ENCODE assay signal across 9 cellular contexts in the genomic region with DNA sequence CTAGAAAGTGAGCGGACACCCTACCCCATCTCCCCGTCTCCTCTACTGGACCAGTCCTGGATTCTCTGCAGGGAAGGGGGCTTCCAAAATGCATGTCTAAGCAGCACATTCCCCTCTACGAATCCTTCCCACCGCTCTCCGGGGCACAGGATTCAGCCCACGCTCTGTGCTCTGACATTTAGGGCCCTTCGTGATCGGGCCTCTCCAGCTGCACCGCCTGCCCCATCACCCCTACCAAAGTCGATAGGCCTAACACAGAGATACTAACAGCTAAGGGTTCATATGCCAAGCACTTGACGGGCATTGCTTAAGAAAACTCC. TPM values are rescaled to one million over a fixed set of nuclear protein-coding genes. Genes with fewer than 3 reads are reported as not detected.
A peak's percentile ranks its signal among the peaks of the same experiment; 100 is the strongest.
DNase-seq lines count a peak whose midpoint lies in the region; ATAC-seq, FAIRE-seq and TF ChIP-seq lines count a peak whose summit lies in the region.
"Had no signal": no experiment of that assay in that cellular context is flagged by ENCODE, and none has a peak within 500 bp of the region (broad histone marks: within the 10 kb centered on the region; RNA-seq: fewer than 3 reads in every experiment).

No MANE protein-coding gene starts in this region.

- H3K4me1 ChIP-seq in keratinocyte (ENCODE audit: control insufficient read depth, extremely low read depth, insufficient read depth, low read length) = peaks cover 8% of the 10 kb centered on the region
- peaks cover 27% of the 10 kb centered on the region for H3K4me1 ChIP-seq in stomach smooth muscle (ENCODE audit: control insufficient read depth, insufficient read depth, low read length)

- ATAC-seq in GM21381 (IDR thresholded peaks at IDR 0.05; ENCODE audit: unreplicated experiment) = no peak
- ATAC-seq: Panc1 had no signal

- H3K9me3 Mint-ChIP-seq in activated T-cell treated with anti-CD3 and anti-CD28 coated beads, Interleukin-2, amount 50 U/mL, for 24 hours = no peaks in the 10 kb centered on the region

- TF ChIP-seq CTCF in astrocyte of the spinal cord (IDR thresholded peaks at IDR 0.05; ENCODE audit: low read depth, low read length) (no peak), keratinocyte (optimal IDR thresholded peaks at IDR 0.05 in 1 of 3, IDR thresholded peaks at IDR 0.05 in 1 of 3, conservative IDR thresholded peaks at IDR 0.05 in 1 of 3; ENCODE audit: extremely low read depth in 1 of 3, insufficient read depth in 2 of 3, low read length in 3 of 3) (no peak)

- dilution Hi-C loops in keratinocyte (cut with MboI; ENCODE audit: extremely low pct_ligation_motif_present, low sequenced_read_pairs) = no loop called here

- peaks cover under 1% of the 10 kb centered on the region for H3K79me2 ChIP-seq in keratinocyte (ENCODE audit: control insufficient read depth, insufficient read depth, low read length)

- peaks cover 28% of the 10 kb centered on the region for H3K4me1 Mint-ChIP-seq in activated T-cell treated with anti-CD3 and anti-CD28 coated beads, Interleukin-2, amount 50 U/mL, for 24 hours (ENCODE audit: low read depth)

- H3K36me3 ChIP-seq in keratinocyte (ENCODE audit: control insufficient read depth in 2 of 2, extremely low read depth in 1 of 2, insufficient read depth in 2 of 2, low read length in 2 of 2) (no peaks in the 10 kb centered on the region), stomach smooth muscle (ENCODE audit: control insufficient read depth in 2 of 2, insufficient read depth in 2 of 2, low read length in 2 of 2) (peaks cover 3 to 26% of the 10 kb centered on the region in 2 donors)

- in situ Hi-C loops in astrocyte of the spinal cord (cut with HindIII; ENCODE audit: low sequenced_read_pairs) = no loop called here

- H3K27me3 Mint-ChIP-seq in activated T-cell treated with anti-CD3 and anti-CD28 coated beads, Interleukin-2, amount 50 U/mL, for 24 hours = no peaks in the 10 kb centered on the region

- H3K9me3 ChIP-seq in keratinocyte (ENCODE audit: control insufficient read depth, low read depth, low read length) = no peaks in the 10 kb centered on the region
- H3K9me3 ChIP-seq in stomach smooth muscle (ENCODE audit: control insufficient read depth in 2 of 2, low read length in 2 of 2) = no peaks in the 10 kb centered on the region

- H3K4me3 Mint-ChIP-seq in activated T-cell treated with anti-CD3 and anti-CD28 coated beads, Interleukin-2, amount 50 U/mL, for 24 hours = peak overlapping the region; percentile 77

- H3K27ac ChIP-seq in keratinocyte (ENCODE audit: control insufficient read depth, insufficient read depth, low read length) (no peak overlapping the region), stomach smooth muscle (ENCODE audit: low read length) (peak overlapping the region; percentile 84)

- no peaks in the 10 kb centered on the region for H4K20me1 ChIP-seq in keratinocyte (ENCODE audit: control insufficient read depth, extremely low read depth, insufficient read depth, low read length)

- no peak for DNase-seq in activated T-cell treated with anti-CD3 and anti-CD28 coated beads, Interleukin-2, amount 50 U/mL, for 24 hours
- DNase-seq in activated T-cell treated with anti-CD3 and anti-CD28 coated beads, Interleukin-2, amount 50 U/mL, for 1 hour = no peak
- DNase-seq in astrocyte of the spinal cord (ENCODE audit: low read depth, low spot score) (no peak), keratinocyte (ENCODE audit: low read depth, low spot score) (no peak), NCI-H1930 (lab: John Stamatoyannopoulos, UW) (no peak), SHP77 treated with DMSO at 0.1 percent for 48 hours (lab: John Stamatoyannopoulos, UW) (no peak)

- peak overlapping the region; percentile 90 for H2AFZ ChIP-seq in keratinocyte (ENCODE audit: control insufficient read depth, low read length)

- H3K27me3 ChIP-seq in keratinocyte (ENCODE audit: control insufficient read depth, extremely low read depth, insufficient read depth, low read length) = no peaks in the 10 kb centered on the region
- H3K27me3 ChIP-seq in stomach smooth muscle (ENCODE audit: control insufficient read depth in 1 of 2, insufficient read depth in 2 of 2, low read length in 2 of 2) = no peaks in the 10 kb centered on the region

- H3K9ac ChIP-seq in keratinocyte (ENCODE audit: control insufficient read depth, extremely low read depth, insufficient read depth, low read length) (peak overlapping the region; percentile 71), stomach smooth muscle (ENCODE audit: low read length in 2 of 2) (peak overlapping the region; percentile 84 to 89)

- peak overlapping the region; percentile 57 for H3K4me3 ChIP-seq in astrocyte of the spinal cord (ENCODE audit: low read depth, low read length)
- H3K4me3 ChIP-seq in keratinocyte (ENCODE audit: control insufficient read depth in 2 of 3, extremely low read depth in 1 of 3, insufficient read depth in 2 of 3, low read depth in 1 of 3, low read length in 3 of 3) = peak overlapping the region in 2 of 3 experiments; percentile 63 to 69
- H3K4me3 ChIP-seq in stomach smooth muscle (ENCODE audit: low read length in 2 of 2) = peak overlapping the region; percentile 70 to 85

- peak overlapping the region; percentile 85 for H3K4me2 ChIP-seq in keratinocyte (ENCODE audit: control insufficient read depth, extremely low read depth, insufficient read depth, low read depth, low read length)

- no peaks in the 10 kb centered on the region for H3K9me1 ChIP-seq in keratinocyte (ENCODE audit: control insufficient read depth, extremely low read depth, insufficient read depth, low read length)

- peaks cover 44% of the 10 kb centered on the region for H3K36me3 Mint-ChIP-seq in activated T-cell treated with anti-CD3 and anti-CD28 coated beads, Interleukin-2, amount 50 U/mL, for 24 hours (ENCODE audit: low read depth)

- no peak for FAIRE-seq in keratinocyte (lab: Jason Lieb, UNC)

- H3K27ac Mint-ChIP-seq in activated T-cell treated with anti-CD3 and anti-CD28 coated beads, Interleukin-2, amount 50 U/mL, for 24 hours = peak overlapping the region; percentile 72

RNA-seq across cellular contexts. Expression of a gene that starts 1.2 kb away (rescaled TPM):
- polyA plus RNA-seq in keratinocyte = 0.70 to 2.4 TPM (median 1.6 TPM) in 3 replicates
- polyA plus RNA-seq in keratinocyte (2011; ENCODE audit: low read depth) = 1.0 TPM
- polyA plus RNA-seq in keratinocyte (2011; cell fraction: cytosol; rRNA removed) = 0.66 and 0.72 TPM in 2 replicates
- 2.4 and 3.8 TPM in 2 replicates for polyA plus RNA-seq in keratinocyte (2011; cell fraction: nucleus; rRNA removed)
- polyA plus RNA-seq in keratinocyte (2012; ENCODE audit: low replicate concordance) = 1.4 and 2.2 TPM in 2 replicates
- 1.5 to 3.0 TPM (median 2.1 TPM) in 3 replicates for polyA minus RNA-seq in keratinocyte
- polyA minus RNA-seq in keratinocyte (2011; cell fraction: cytosol; rRNA and poly(A)+ RNA removed) = 3.1 TPM
- polyA minus RNA-seq in keratinocyte (2011; cell fraction: nucleus; rRNA and poly(A)+ RNA removed) = 1.3 and 2.9 TPM in 2 replicates

RNA-seq across cellular contexts. Expression of a gene that starts 5.0 kb away (rescaled TPM):
- polyA plus RNA-seq in keratinocyte = 100 to 128 TPM (median 112 TPM) in 3 replicates
- 29.3 TPM for polyA plus RNA-seq in keratinocyte (2011; ENCODE audit: low read depth)
- 125 and 133 TPM in 2 replicates for polyA plus RNA-seq in keratinocyte (2011; cell fraction: cytosol; rRNA removed)
- polyA plus RNA-seq in keratinocyte (2011; cell fraction: nucleus; rRNA removed) = 66.7 and 77.1 TPM in 2 replicates
- polyA plus RNA-seq in keratinocyte (2012; ENCODE audit: low replicate concordance) = 59.4 and 78.0 TPM in 2 replicates
- polyA minus RNA-seq in keratinocyte = 116 to 204 TPM (median 141 TPM) in 3 replicates
- 122 TPM for polyA minus RNA-seq in keratinocyte (2011; cell fraction: cytosol; rRNA and poly(A)+ RNA removed)
- polyA minus RNA-seq in keratinocyte (2011; cell fraction: nucleus; rRNA and poly(A)+ RNA removed) = 29.3 and 42.0 TPM in 2 replicates

RNA-seq across cellular contexts. Expression of a gene that starts 21.9 kb away (rescaled TPM):
- 73.3 to 101 TPM (median 96.7 TPM) in 3 replicates for polyA plus RNA-seq in keratinocyte
- 52.9 TPM for polyA plus RNA-seq in keratinocyte (2011; ENCODE audit: low read depth)
- polyA plus RNA-seq in keratinocyte (2011; cell fraction: cytosol; rRNA removed) = 73.0 and 88.7 TPM in 2 replicates
- polyA plus RNA-seq in keratinocyte (2011; cell fraction: nucleus; rRNA removed) = 80.9 and 89.6 TPM in 2 replicates
- 62.2 and 82.2 TPM in 2 replicates for polyA plus RNA-seq in keratinocyte (2012; ENCODE audit: low replicate concordance)
- 17.5 to 26.1 TPM (median 22.9 TPM) in 3 replicates for polyA minus RNA-seq in keratinocyte
- polyA minus RNA-seq in keratinocyte (2011; cell fraction: cytosol; rRNA and poly(A)+ RNA removed) = 71.7 TPM
- 20.8 and 25.3 TPM in 2 replicates for polyA minus RNA-seq in keratinocyte (2011; cell fraction: nucleus; rRNA and poly(A)+ RNA removed)

RNA-seq across cellular contexts. Expression of a gene that starts 22.0 kb away (rescaled TPM):
- polyA plus RNA-seq in keratinocyte = 74.6 to 91.4 TPM (median 87.9 TPM) in 3 replicates
- 5.6 TPM for polyA plus RNA-seq in keratinocyte (2011; ENCODE audit: low read depth)
- 79.7 and 125 TPM in 2 replicates for polyA plus RNA-seq in keratinocyte (2011; cell fraction: cytosol; rRNA removed)
- polyA plus RNA-seq in keratinocyte (2011; cell fraction: nucleus; rRNA removed) = 25.9 and 37.5 TPM in 2 replicates
- polyA plus RNA-seq in keratinocyte (2012; ENCODE audit: low replicate concordance) = 113 and 117 TPM in 2 replicates
- polyA minus RNA-seq in keratinocyte = 41.8 to 68.1 TPM (median 53.4 TPM) in 3 replicates
- polyA minus RNA-seq in keratinocyte (2011; cell fraction: cytosol; rRNA and poly(A)+ RNA removed) = 113 TPM
- 14.7 and 17.1 TPM in 2 replicates for polyA minus RNA-seq in keratinocyte (2011; cell fraction: nucleus; rRNA and poly(A)+ RNA removed)

RNA-seq across cellular contexts. Expression of a gene that starts 49.8 kb away (rescaled TPM):
- polyA plus RNA-seq in keratinocyte = 326 to 485 TPM (median 427 TPM) in 3 replicates
- 465 TPM for polyA plus RNA-seq in keratinocyte (2011; ENCODE audit: low read depth)
- 241 and 487 TPM in 2 replicates for polyA plus RNA-seq in keratinocyte (2011; cell fraction: cytosol; rRNA removed)
- 219 and 221 TPM in 2 replicates for polyA plus RNA-seq in keratinocyte (2011; cell fraction: nucleus; rRNA removed)
- 435 and 459 TPM in 2 replicates for polyA plus RNA-seq in keratinocyte (2012; ENCODE audit: low replicate concordance)
- polyA minus RNA-seq in keratinocyte = 151 to 200 TPM (median 157 TPM) in 3 replicates
- 467 TPM for polyA minus RNA-seq in keratinocyte (2011; cell fraction: cytosol; rRNA and poly(A)+ RNA removed)
- 69.2 and 77.9 TPM in 2 replicates for polyA minus RNA-seq in keratinocyte (2011; cell fraction: nucleus; rRNA and poly(A)+ RNA removed)
